ENCODE assay signal across 10 cellular contexts in the genomic region with DNA sequence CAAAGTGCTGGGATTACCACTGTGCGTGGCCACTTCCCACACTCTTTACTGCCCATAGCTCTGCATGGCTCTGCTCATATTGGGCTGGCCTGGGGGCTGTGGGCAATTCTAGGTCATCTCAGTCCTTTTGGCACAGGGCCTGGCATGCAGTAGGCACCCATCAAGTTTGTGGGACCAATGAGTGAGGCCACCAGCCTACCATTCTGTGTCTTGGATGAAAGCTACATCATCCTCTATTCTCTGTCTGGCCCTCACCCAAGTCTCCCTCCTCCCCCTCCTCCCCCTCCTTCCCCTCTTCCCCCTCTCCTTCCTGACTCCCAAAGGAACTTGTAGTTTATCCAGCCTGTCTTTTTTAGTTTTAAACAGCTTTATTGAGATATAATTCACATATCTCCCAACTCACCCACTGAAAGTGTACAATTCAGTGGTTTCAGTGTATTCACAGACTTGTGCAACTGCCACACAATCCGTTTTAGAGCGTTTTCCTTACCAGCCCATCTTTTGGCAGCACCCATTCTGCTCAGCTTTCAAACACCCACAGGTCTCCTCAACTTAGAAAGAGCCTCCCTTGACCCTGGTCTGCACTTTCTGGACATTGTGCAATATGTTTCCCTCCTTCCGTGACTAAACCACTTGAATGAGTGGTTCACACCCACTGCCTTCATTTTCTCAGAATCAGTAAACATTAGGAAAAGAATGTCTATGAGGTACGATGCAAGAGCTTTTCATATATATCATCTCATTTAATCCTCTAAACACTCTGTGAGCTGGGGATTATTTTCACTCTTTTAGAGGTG. TPM values are rescaled to one million over a fixed set of nuclear protein-coding genes. Genes with fewer than 3 reads are reported as not detected.
DNase-seq lines count a peak whose midpoint lies in the region; ATAC-seq, FAIRE-seq and TF ChIP-seq lines count a peak whose summit lies in the region.
"Had no signal": no experiment of that assay in that cellular context is flagged by ENCODE, and none has a peak within 500 bp of the region (broad histone marks: within the 10 kb centered on the region; RNA-seq: fewer than 3 reads in every experiment).

No MANE protein-coding gene starts in this region.

- 74% methylated on average over 5 of the region's 5 CpGs for WGBS in GM12878 (ENCODE audit: insufficient coverage, insufficient replicate concordance, low lambda C conversion rate, missing lambda C conversion rate)
- WGBS in upper lobe of left lung, 2 donors: 41 to 46% methylated on average over 5 of the region's 5 CpGs

- H3K4me1 ChIP-seq in GM12878 (ENCODE audit: control insufficient read depth, insufficient read depth, low read length) (peaks cover 44% of the 10 kb centered on the region), upper lobe of left lung (peaks cover 25 to 48% (median 29%) of the 10 kb centered on the region in 4 donors)

- H2AFZ ChIP-seq in GM12878 (ENCODE audit: control insufficient read depth, low read depth, low read length): no peak overlapping the region

- POLR2A ChIA-PET in activated CD8-positive, alpha-beta T cell treated with anti-CD3 and anti-CD28 coated beads for 36 hours (lab: Charles Lee): interaction anchor here (0.7 to 1.3 kb wide), 3 partner anchors 15 to 539 kb away, joined by 3 to 5 read pairs (median 3); no protein-coding TSS in a partner anchor
- POLR2A ChIA-PET in activated CD8-positive, alpha-beta T cell treated with anti-CD3 and anti-CD28 coated beads, Interleukin-2, amount 10 ng/mL, durations not matched to agents 7 days and 5 days (lab: Charles Lee): interaction anchor here (1.0 kb wide), 1 partner anchor 79 kb away, joined by 4 read pairs; no protein-coding TSS in a partner anchor
- POLR2A ChIA-PET in GM12878 (lab: Charles Lee): interaction anchor here (0.6 kb wide), 1 partner anchor 29 kb away, joined by 3 read pairs; no protein-coding TSS in a partner anchor

- in situ Hi-C loops in GM12878 (cut with MboI): no loop called here

- no peak for TF ChIP-seq CTCF in activated CD8-positive, alpha-beta T cell treated with anti-CD3 and anti-CD28 coated beads for 36 hours (IDR thresholded peaks at IDR 0.05)
- TF ChIP-seq CTCF in GM12878 (IDR thresholded peaks at IDR 0.05 in 2 of 3, conservative IDR thresholded peaks at IDR 0.05 in 1 of 3; ENCODE audit: control insufficient read depth in 2 of 3, extremely low read depth in 1 of 3, insufficient read depth in 1 of 3, low read depth in 3 of 3, low read length in 3 of 3) (no peak), kidney epithelial cell (IDR thresholded peaks at IDR 0.05; ENCODE audit: insufficient read depth, low read length, poor library complexity, severe bottlenecking) (no peak), upper lobe of left lung (IDR thresholded peaks at IDR 0.05) (no peak)

- no peak for TF ChIP-seq POLR2A in GM12878 (IDR thresholded peaks at IDR 0.05; ENCODE audit: low read depth, low read length)
- no peak for TF ChIP-seq POLR2A in upper lobe of left lung (IDR thresholded peaks at IDR 0.05)

- H3K79me2 ChIP-seq in GM12878 (ENCODE audit: control insufficient read depth, insufficient read depth, low read length): no peaks in the 10 kb centered on the region

- H3K9me3 ChIP-seq in GM12878 (replicated peaks; ENCODE audit: control insufficient read depth, insufficient read depth, low read length) (no peaks in the 10 kb centered on the region), upper lobe of left lung (no peaks in the 10 kb centered on the region)
- H3K9me3 ChIP-seq: BLaER1 had no signal

- peak; percentile 29 for DNase-seq in activated CD8-positive, alpha-beta T cell treated with anti-CD3 and anti-CD28 coated beads for 36 hours
- DNase-seq in activated CD8-positive, alpha-beta T cell treated with anti-CD3 and anti-CD28 coated beads, Interleukin-2, amount 10 ng/mL, durations not matched to agents 7 days and 5 days: no peak
- DNase-seq in GM12878 (ENCODE audit: low read depth, low spot score): no peak
- DNase-seq in kidney epithelial cell (ENCODE audit: low read depth): peak; percentile 21
- DNase-seq in upper lobe of left lung: peak in 1 of 2 donors; percentile 40
- no peak for DNase-seq in NCI-H82 treated with DMSO at 0.1 percent for 48 hours (lab: John Stamatoyannopoulos, UW; ENCODE audit: unreplicated experiment)
- DNase-seq: PC-3 had no signal

- H3K27ac Mint-ChIP-seq in activated CD8-positive, alpha-beta T cell treated with anti-CD3 and anti-CD28 coated beads for 36 hours: no peak overlapping the region
- H3K27ac Mint-ChIP-seq in activated CD8-positive, alpha-beta T cell treated with anti-CD3 and anti-CD28 coated beads, Interleukin-2, amount 10 ng/mL, durations not matched to agents 7 days and 5 days: no peak overlapping the region

- no peaks in the 10 kb centered on the region for H4K20me1 ChIP-seq in GM12878 (ENCODE audit: control insufficient read depth, insufficient read depth)
- H4K20me1 ChIP-seq: BLaER1 had no signal

- CTCF ChIA-PET in activated CD8-positive, alpha-beta T cell treated with anti-CD3 and anti-CD28 coated beads for 36 hours (lab: Charles Lee): interaction anchor here (1.5 to 2.5 kb wide), 2 partner anchors 41 to 64 kb away, joined by 4 to 8 read pairs; no protein-coding TSS in a partner anchor
- CTCF ChIA-PET in activated CD8-positive, alpha-beta T cell treated with anti-CD3 and anti-CD28 coated beads, Interleukin-2, amount 10 ng/mL, durations not matched to agents 7 days and 5 days (lab: Charles Lee): interaction anchor here (1.0 to 1.4 kb wide), 2 partner anchors 61 to 370 kb away, joined by 3 to 5 read pairs; a partner anchor contains a TSS
- CTCF ChIA-PET in GM12878 (lab: Yijun Ruan, JAX): interaction anchor here (0.6 to 1.2 kb wide), 4 partner anchors 12 to 355 kb away, joined by 3 to 4 read pairs (median 3); no protein-coding TSS in a partner anchor

- intact Hi-C loops in activated CD8-positive, alpha-beta T cell treated with anti-CD3 and anti-CD28 coated beads for 36 hours (cut with micrococcal nuclease): no loop called here
- intact Hi-C loops in GM12878 (cut with micrococcal nuclease; ENCODE audit: unreplicated experiment): no loop called here

- H3K9me3 Mint-ChIP-seq in activated CD8-positive, alpha-beta T cell treated with anti-CD3 and anti-CD28 coated beads for 36 hours: no peaks in the 10 kb centered on the region
- no peaks in the 10 kb centered on the region for H3K9me3 Mint-ChIP-seq in activated CD8-positive, alpha-beta T cell treated with anti-CD3 and anti-CD28 coated beads, Interleukin-2, amount 10 ng/mL, durations not matched to agents 7 days and 5 days (ENCODE audit: insufficient read depth)

- FAIRE-seq in GM12878 (lab: Jason Lieb, UNC): peak; percentile 57

- peaks cover 19% of the 10 kb centered on the region for H3K27me3 Mint-ChIP-seq in activated CD8-positive, alpha-beta T cell treated with anti-CD3 and anti-CD28 coated beads for 36 hours
- H3K27me3 Mint-ChIP-seq in activated CD8-positive, alpha-beta T cell treated with anti-CD3 and anti-CD28 coated beads, Interleukin-2, amount 10 ng/mL, durations not matched to agents 7 days and 5 days (ENCODE audit: low read depth): peaks cover 36% of the 10 kb centered on the region

- peaks cover 19% of the 10 kb centered on the region for H3K4me1 Mint-ChIP-seq in activated CD8-positive, alpha-beta T cell treated with anti-CD3 and anti-CD28 coated beads for 36 hours (ENCODE audit: low read depth)
- H3K4me1 Mint-ChIP-seq in activated CD8-positive, alpha-beta T cell treated with anti-CD3 and anti-CD28 coated beads, Interleukin-2, amount 10 ng/mL, durations not matched to agents 7 days and 5 days (ENCODE audit: low read depth): peaks cover 23% of the 10 kb centered on the region

- H3K4me2 ChIP-seq in GM12878 (ENCODE audit: control insufficient read depth, insufficient read depth): no peak overlapping the region
- H3K4me2 ChIP-seq: BLaER1 had no signal

- H3K4me3 ChIP-seq in GM12878 (no peak overlapping the region), kidney epithelial cell (ENCODE audit: low read depth, low read length) (no peak overlapping the region), upper lobe of left lung (no peak overlapping the region)
- H3K4me3 ChIP-seq: BLaER1 had no signal

- ATAC-seq in activated CD8-positive, alpha-beta T cell treated with anti-CD3 and anti-CD28 coated beads for 36 hours: peak; percentile 60
- ATAC-seq in activated CD8-positive, alpha-beta T cell treated with anti-CD3 and anti-CD28 coated beads, Interleukin-2, amount 10 ng/mL, durations not matched to agents 7 days and 5 days: no peak
- ATAC-seq in GM12878 (no peak), upper lobe of left lung (ENCODE audit: low FRiP score in 2 of 2) (peak; percentile 67 to 88), HG03025 (IDR thresholded peaks at IDR 0.05; ENCODE audit: low FRiP score, unreplicated experiment) (no peak), GM21786 (IDR thresholded peaks at IDR 0.05; ENCODE audit: unreplicated experiment) (no peak)
- ATAC-seq: PC-3 had no signal

- no peak overlapping the region for H3K9ac ChIP-seq in GM12878 (ENCODE audit: control insufficient read depth, insufficient read depth, low read length)
- H3K9ac ChIP-seq: BLaER1 had no signal

- TF ChIP-seq EP300 in GM12878 (IDR thresholded peaks at IDR 0.05; ENCODE audit: borderline replicate concordance in 1 of 2, control insufficient read depth in 1 of 2, low read depth in 2 of 2, low read length in 2 of 2) (no peak), upper lobe of left lung (IDR thresholded peaks at IDR 0.05) (peak in 1 of 4 donors; percentile 88)

- RAD21 ChIA-PET in GM12878 (lab: Charles Lee; ENCODE audit: unreplicated experiment): no interaction called here

- no peaks in the 10 kb centered on the region for H3K36me3 Mint-ChIP-seq in activated CD8-positive, alpha-beta T cell treated with anti-CD3 and anti-CD28 coated beads for 36 hours (ENCODE audit: low read depth)
- no peaks in the 10 kb centered on the region for H3K36me3 Mint-ChIP-seq in activated CD8-positive, alpha-beta T cell treated with anti-CD3 and anti-CD28 coated beads, Interleukin-2, amount 10 ng/mL, durations not matched to agents 7 days and 5 days (ENCODE audit: low read depth)

- SMC1A ChIA-PET in GM12878 (lab: Charles Lee; ENCODE audit: uncharacterized antibody, unreplicated experiment): interaction anchor here (0.6 to 2.2 kb wide), 4 partner anchors 13 to 386 kb away, joined by 3 to 9 read pairs (median 4); a partner anchor contains a TSS

- no TSS peak for BruUV-seq in GM12878 (replicated peaks; lab: Mats Ljungman, UMichigan)

- TF ChIP-seq RAD21 in GM12878 (IDR thresholded peaks at IDR 0.05; ENCODE audit: insufficient read depth, low read depth, low read length): no peak

- H3K27ac ChIP-seq in GM12878 (ENCODE audit: control insufficient read depth, insufficient read depth) (no peak overlapping the region), upper lobe of left lung (peak overlapping the region in 2 of 4 donors; percentile 44 to 47)
- H3K27ac ChIP-seq: BLaER1 had no signal

- no peak overlapping the region for H3K4me3 Mint-ChIP-seq in activated CD8-positive, alpha-beta T cell treated with anti-CD3 and anti-CD28 coated beads for 36 hours
- no peak overlapping the region for H3K4me3 Mint-ChIP-seq in activated CD8-positive, alpha-beta T cell treated with anti-CD3 and anti-CD28 coated beads, Interleukin-2, amount 10 ng/mL, durations not matched to agents 7 days and 5 days

- H3K36me3 ChIP-seq in GM12878 (ENCODE audit: control insufficient read depth in 2 of 2, insufficient read depth in 2 of 2, low read length in 1 of 2) (no peaks in the 10 kb centered on the region), kidney epithelial cell (ENCODE audit: control insufficient read depth, insufficient read depth, low read length) (no peaks in the 10 kb centered on the region), upper lobe of left lung (no peaks in the 10 kb centered on the region)
- H3K36me3 ChIP-seq: BLaER1 had no signal

- H3K27me3 ChIP-seq in GM12878 (replicated peaks in 1 of 2; ENCODE audit: control insufficient read depth in 2 of 2, insufficient read depth in 2 of 2, low read length in 1 of 2): no peaks in the 10 kb centered on the region
- H3K27me3 ChIP-seq in kidney epithelial cell (ENCODE audit: control insufficient read depth, insufficient read depth, low read length): peaks cover 7% of the 10 kb centered on the region
- H3K27me3 ChIP-seq in upper lobe of left lung: no peaks in the 10 kb centered on the region
- H3K27me3 ChIP-seq: BLaER1 had no signal

RNA-seq across cellular contexts. Expression of a gene that starts 21.5 kb away (rescaled TPM):
- 10 to 100 TPM; 45.4 to 52.9 TPM for total RNA-seq in activated CD8-positive, alpha-beta T cell treated with anti-CD3 and anti-CD28 coated beads for 36 hours
- total RNA-seq in activated CD8-positive, alpha-beta T cell treated with anti-CD3 and anti-CD28 coated beads, Interleukin-2, amount 10 ng/mL, durations not matched to agents 7 days and 5 days: 10 to 100 TPM; 38.7 to 43.2 TPM
- total RNA-seq in GM12878 (2013; cell fraction: nucleolus; rRNA removed): 36.5 and 37.7 TPM in 2 replicates
- total RNA-seq in GM12878 (2014; rRNA removed) (99.5 and 105 TPM in 2 replicates), GM12878 (2014; rRNA removed; fragmentation: Illumina TruSeq; extraction: Trizol) (75.7 and 81.6 TPM in 2 replicates), GM12878 (2021) (65.3 and 66.3 TPM in 2 replicates), kidney epithelial cell (76.1 and 78.9 TPM in 2 replicates), upper lobe of left lung (10 to 100 TPM; 21.0 to 45.6 (median 33.4) TPM)
- polyA plus RNA-seq in GM12878 (2011; ENCODE audit: low read depth): 41.9 TPM
- polyA plus RNA-seq in GM12878 (2011; rRNA removed) (48.9 and 85.2 TPM in 2 replicates), GM12878 (2014; fragmentation: Illumina TruSeq; extraction: Trizol) (67.3 and 104 TPM in 2 replicates), GM12878 (2014; fragmentation: Nextera tagmentation; extraction: Ambion mirVana) (100 to 1,000 TPM; 105 to 158 TPM), GM12878 (2014; rRNA removed) (99.7 and 112 TPM in 2 replicates), GM12878 (2016; fragmentation: Nextera tagmentation; extraction: Ambion mirVana) (10 to 100 TPM; 88.6 to 97.8 TPM)
- polyA plus RNA-seq in GM12878 (2011; cell fraction: cytosol; rRNA removed): 144 and 169 TPM in 2 replicates
- polyA plus RNA-seq in GM12878 (2011; cell fraction: nucleus; rRNA removed): 63.9 and 64.8 TPM in 2 replicates
- polyA plus RNA-seq in GM12878 (2012): 53.4 and 54.2 TPM in 2 replicates
- 74.5 and 122 TPM in 2 replicates for polyA minus RNA-seq in GM12878 (2011; rRNA and poly(A)+ RNA removed)
- 24.2 and 25.2 TPM in 2 replicates for polyA minus RNA-seq in GM12878 (2011; cell fraction: cytosol; rRNA and poly(A)+ RNA removed)
- 24.8 and 35.4 TPM in 2 replicates for polyA minus RNA-seq in GM12878 (2011; cell fraction: nucleus; rRNA and poly(A)+ RNA removed)

Comparison
In these comparisons a context has a peak if more than half of its experiments do, and no peak if none do; other contexts are left out.
1. ATAC-seq: peak in activated CD8-positive, alpha-beta T cell treated with anti-CD3 and anti-CD28 coated beads for 36 hours (single experiment) and upper lobe of left lung (2 of 2); none in activated CD8-positive, alpha-beta T cell treated with anti-CD3 and anti-CD28 coated beads, Interleukin-2, amount 10 ng/mL, durations not matched to agents 7 days and 5 days (single experiment), GM12878 (single experiment), HG03025 (single experiment) and GM21786 (single experiment).
2. DNase-seq: peak in activated CD8-positive, alpha-beta T cell treated with anti-CD3 and anti-CD28 coated beads for 36 hours (single experiment) and kidney epithelial cell (single experiment); none in activated CD8-positive, alpha-beta T cell treated with anti-CD3 and anti-CD28 coated beads, Interleukin-2, amount 10 ng/mL, durations not matched to agents 7 days and 5 days (single experiment), GM12878 (single experiment) and NCI-H82 treated with DMSO at 0.1 percent for 48 hours (single experiment).